Comparison of ENCODE assay signal across 1 cellular context in the genomic region with DNA sequence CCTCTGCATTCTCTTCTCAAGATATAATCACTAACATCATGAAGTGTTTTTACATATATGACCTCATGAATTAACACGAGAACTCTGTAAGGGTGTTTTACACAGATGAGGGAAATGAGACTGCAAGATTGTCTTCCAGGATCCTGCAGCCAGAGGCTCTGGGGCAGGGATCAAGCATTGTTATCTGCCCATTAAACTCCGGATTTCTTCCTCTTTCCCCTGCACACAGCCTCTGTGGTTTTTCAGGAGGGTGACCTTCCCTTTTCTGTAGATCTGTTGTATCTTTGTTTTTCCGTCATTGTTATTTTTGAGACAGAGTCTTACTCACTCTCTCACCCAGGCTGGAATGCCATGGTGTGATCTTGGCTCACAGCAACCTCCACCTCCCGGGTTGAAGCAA.
TF ChIP-seq lines count a peak whose summit lies in the region.

No MANE protein-coding gene starts in this region.

TF ChIP-seq in endothelial cell of umbilical vein, 7 proteins besides CTCF, POLR2A, EP300 and RAD21 (continued from another document):
- TF ChIP-seq, protein P1, sequence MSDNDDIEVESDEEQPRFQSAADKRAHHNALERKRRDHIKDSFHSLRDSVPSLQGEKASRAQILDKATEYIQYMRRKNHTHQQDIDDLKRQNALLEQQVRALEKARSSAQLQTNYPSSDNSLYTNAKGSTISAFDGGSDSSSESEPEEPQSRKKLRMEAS (IDR thresholded peaks at IDR 0.05; ENCODE audit: insufficient read depth, insufficient read length): no peak
- no peak for TF ChIP-seq GATA2 (IDR thresholded peaks at IDR 0.05; ENCODE audit: insufficient read depth, insufficient read length, low read depth, low read length)
- TF ChIP-seq MYC (IDR thresholded peaks at IDR 0.05; ENCODE audit: low read depth, low read length): no peak
- TF ChIP-seq JUN (IDR thresholded peaks at IDR 0.05; ENCODE audit: borderline replicate concordance, insufficient read depth, insufficient read length, low read depth): no peak
- TF ChIP-seq EZH2 (IDR thresholded peaks at IDR 0.05; ENCODE audit: borderline replicate concordance, low read depth, low read length, severe bottlenecking): no peak
